Comparison of ENCODE assay signal across 1 cellular context in the genomic region with DNA sequence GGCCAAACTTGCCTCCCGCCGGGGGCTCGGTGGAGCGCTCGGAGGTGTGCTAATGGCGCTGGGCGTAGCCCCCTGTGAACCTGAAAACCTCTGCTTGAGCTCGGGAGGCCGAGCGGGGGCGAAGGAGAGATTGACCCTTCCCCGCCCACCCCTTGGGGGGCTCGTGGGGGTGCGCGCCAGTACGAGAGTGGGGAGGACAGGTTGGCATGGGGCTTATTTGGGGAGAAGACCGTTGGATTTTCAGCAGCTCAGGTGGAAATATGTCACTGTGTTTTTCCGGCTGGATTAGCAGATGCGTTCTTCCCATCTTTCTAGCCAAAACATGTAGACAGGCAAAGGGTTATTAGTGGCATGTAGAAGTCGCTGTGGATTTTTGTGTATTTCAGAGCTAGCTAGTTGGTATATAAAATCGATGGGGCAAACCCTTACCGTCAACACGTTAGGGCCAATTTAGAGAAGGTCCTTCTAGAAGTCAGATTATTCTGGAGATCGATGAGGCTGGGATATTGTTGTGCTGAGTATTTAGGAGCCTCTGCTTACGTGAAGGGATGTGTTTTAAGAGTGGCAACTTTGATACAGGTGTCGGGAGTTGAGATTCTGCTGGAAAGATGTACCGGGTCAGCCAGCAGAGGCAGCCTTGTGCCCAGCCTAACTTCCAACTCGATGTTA.
A peak's percentile ranks its signal among the peaks of the same experiment; 100 is the strongest.
TF ChIP-seq lines count a peak whose summit lies in the region.

No MANE protein-coding gene starts in this region.

TF ChIP-seq in H1, 55 proteins besides CTCF, POLR2A, EP300 and RAD21:
- TF ChIP-seq, protein P1, sequence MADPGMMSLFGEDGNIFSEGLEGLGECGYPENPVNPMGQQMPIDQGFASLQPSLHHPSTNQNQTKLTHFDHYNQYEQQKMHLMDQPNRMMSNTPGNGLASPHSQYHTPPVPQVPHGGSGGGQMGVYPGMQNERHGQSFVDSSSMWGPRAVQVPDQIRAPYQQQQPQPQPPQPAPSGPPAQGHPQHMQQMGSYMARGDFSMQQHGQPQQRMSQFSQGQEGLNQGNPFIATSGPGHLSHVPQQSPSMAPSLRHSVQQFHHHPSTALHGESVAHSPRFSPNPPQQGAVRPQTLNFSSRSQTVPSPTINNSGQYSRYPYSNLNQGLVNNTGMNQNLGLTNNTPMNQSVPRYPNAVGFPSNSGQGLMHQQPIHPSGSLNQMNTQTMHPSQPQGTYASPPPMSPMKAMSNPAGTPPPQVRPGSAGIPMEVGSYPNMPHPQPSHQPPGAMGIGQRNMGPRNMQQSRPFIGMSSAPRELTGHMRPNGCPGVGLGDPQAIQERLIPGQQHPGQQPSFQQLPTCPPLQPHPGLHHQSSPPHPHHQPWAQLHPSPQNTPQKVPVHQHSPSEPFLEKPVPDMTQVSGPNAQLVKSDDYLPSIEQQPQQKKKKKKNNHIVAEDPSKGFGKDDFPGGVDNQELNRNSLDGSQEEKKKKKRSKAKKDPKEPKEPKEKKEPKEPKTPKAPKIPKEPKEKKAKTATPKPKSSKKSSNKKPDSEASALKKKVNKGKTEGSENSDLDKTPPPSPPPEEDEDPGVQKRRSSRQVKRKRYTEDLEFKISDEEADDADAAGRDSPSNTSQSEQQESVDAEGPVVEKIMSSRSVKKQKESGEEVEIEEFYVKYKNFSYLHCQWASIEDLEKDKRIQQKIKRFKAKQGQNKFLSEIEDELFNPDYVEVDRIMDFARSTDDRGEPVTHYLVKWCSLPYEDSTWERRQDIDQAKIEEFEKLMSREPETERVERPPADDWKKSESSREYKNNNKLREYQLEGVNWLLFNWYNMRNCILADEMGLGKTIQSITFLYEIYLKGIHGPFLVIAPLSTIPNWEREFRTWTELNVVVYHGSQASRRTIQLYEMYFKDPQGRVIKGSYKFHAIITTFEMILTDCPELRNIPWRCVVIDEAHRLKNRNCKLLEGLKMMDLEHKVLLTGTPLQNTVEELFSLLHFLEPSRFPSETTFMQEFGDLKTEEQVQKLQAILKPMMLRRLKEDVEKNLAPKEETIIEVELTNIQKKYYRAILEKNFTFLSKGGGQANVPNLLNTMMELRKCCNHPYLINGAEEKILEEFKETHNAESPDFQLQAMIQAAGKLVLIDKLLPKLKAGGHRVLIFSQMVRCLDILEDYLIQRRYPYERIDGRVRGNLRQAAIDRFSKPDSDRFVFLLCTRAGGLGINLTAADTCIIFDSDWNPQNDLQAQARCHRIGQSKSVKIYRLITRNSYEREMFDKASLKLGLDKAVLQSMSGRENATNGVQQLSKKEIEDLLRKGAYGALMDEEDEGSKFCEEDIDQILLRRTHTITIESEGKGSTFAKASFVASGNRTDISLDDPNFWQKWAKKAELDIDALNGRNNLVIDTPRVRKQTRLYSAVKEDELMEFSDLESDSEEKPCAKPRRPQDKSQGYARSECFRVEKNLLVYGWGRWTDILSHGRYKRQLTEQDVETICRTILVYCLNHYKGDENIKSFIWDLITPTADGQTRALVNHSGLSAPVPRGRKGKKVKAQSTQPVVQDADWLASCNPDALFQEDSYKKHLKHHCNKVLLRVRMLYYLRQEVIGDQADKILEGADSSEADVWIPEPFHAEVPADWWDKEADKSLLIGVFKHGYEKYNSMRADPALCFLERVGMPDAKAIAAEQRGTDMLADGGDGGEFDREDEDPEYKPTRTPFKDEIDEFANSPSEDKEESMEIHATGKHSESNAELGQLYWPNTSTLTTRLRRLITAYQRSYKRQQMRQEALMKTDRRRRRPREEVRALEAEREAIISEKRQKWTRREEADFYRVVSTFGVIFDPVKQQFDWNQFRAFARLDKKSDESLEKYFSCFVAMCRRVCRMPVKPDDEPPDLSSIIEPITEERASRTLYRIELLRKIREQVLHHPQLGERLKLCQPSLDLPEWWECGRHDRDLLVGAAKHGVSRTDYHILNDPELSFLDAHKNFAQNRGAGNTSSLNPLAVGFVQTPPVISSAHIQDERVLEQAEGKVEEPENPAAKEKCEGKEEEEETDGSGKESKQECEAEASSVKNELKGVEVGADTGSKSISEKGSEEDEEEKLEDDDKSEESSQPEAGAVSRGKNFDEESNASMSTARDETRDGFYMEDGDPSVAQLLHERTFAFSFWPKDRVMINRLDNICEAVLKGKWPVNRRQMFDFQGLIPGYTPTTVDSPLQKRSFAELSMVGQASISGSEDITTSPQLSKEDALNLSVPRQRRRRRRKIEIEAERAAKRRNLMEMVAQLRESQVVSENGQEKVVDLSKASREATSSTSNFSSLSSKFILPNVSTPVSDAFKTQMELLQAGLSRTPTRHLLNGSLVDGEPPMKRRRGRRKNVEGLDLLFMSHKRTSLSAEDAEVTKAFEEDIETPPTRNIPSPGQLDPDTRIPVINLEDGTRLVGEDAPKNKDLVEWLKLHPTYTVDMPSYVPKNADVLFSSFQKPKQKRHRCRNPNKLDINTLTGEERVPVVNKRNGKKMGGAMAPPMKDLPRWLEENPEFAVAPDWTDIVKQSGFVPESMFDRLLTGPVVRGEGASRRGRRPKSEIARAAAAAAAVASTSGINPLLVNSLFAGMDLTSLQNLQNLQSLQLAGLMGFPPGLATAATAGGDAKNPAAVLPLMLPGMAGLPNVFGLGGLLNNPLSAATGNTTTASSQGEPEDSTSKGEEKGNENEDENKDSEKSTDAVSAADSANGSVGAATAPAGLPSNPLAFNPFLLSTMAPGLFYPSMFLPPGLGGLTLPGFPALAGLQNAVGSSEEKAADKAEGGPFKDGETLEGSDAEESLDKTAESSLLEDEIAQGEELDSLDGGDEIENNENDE (IDR thresholded peaks at IDR 0.05; ENCODE audit: insufficient replicate concordance, low read length): no peak
- peak; percentile 20 for TF ChIP-seq KDM4A (IDR thresholded peaks at IDR 0.05; ENCODE audit: low read depth, low read length, severe bottlenecking)
- TF ChIP-seq, protein P2, sequence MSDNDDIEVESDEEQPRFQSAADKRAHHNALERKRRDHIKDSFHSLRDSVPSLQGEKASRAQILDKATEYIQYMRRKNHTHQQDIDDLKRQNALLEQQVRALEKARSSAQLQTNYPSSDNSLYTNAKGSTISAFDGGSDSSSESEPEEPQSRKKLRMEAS (IDR thresholded peaks at IDR 0.05): no peak
- no peak for TF ChIP-seq NRF1 (IDR thresholded peaks at IDR 0.05; ENCODE audit: low read depth, low read length)
- 0 out of 2 replicates have a peak, but pooled peaks have one; percentile 35 for TF ChIP-seq YY1 (IDR thresholded peaks at IDR 0.05; ENCODE audit: low read depth, low read length)
- no peak for TF ChIP-seq GABPA (IDR thresholded peaks at IDR 0.05; ENCODE audit: borderline replicate concordance, insufficient read depth, low read length)
- TF ChIP-seq SAP30 (IDR thresholded peaks at IDR 0.05; ENCODE audit: insufficient read depth, insufficient replicate concordance, low read length): no peak
- TF ChIP-seq TBP (IDR thresholded peaks at IDR 0.05; ENCODE audit: low read depth, low read length): peak; percentile 5; the same call in 1 of the 2 replicates
